23 cellular contexts compared by ENCODE assay signal in genomic region chr14:71029236-71029781, GRCh38.
"Had no signal": no experiment of that assay in that cellular context is flagged by ENCODE, and none has a peak within 500 bp of the region (broad histone marks: within the 10 kb centered on the region; RNA-seq: fewer than 3 reads in every experiment).

No MANE protein-coding gene starts in this region.

- FAIRE-seq: endothelial cell of umbilical vein, TTC549 had no signal

- H3K27ac Mint-ChIP-seq: activated CD4-positive, alpha-beta memory T cell treated with anti-CD3 and anti-CD28 coated beads, Interleukin-2, amount 10 ng/mL, durations not matched to agents 7 days and 5 days; activated CD4-positive, alpha-beta T cell treated with anti-CD3 and anti-CD28 coated beads for 36 hours; memory B cell; neural progenitor cell; T-helper 2 cell treated with Interferon-gamma antibody and Interleukin-4, amounts not matched to agents 5 μg/mL and 100 μg/mL, for 36 hours had no signal

- H3K9me3 ChIP-seq: esophagus muscularis mucosa, heart right ventricle, prostate gland, right lobe of liver, tibial artery had no signal

- H3K36me3 ChIP-seq: prostate gland had no signal

- H3K4me1 Mint-ChIP-seq: activated CD4-positive, alpha-beta memory T cell treated with anti-CD3 and anti-CD28 coated beads, Interleukin-2, amount 10 ng/mL, durations not matched to agents 7 days and 5 days; activated CD4-positive, alpha-beta T cell treated with anti-CD3 and anti-CD28 coated beads for 36 hours; memory B cell; neural progenitor cell had no signal

- H3K9me3 Mint-ChIP-seq: activated CD4-positive, alpha-beta memory T cell treated with anti-CD3 and anti-CD28 coated beads, Interleukin-2, amount 10 ng/mL, durations not matched to agents 7 days and 5 days; memory B cell; neural progenitor cell; T-helper 2 cell treated with Interferon-gamma antibody and Interleukin-4, amounts not matched to agents 5 μg/mL and 100 μg/mL, for 36 hours had no signal

- ATAC-seq: activated CD4-positive, alpha-beta T cell treated with anti-CD3 and anti-CD28 coated beads for 36 hours; heart right ventricle; left ventricle myocardium superior; right lobe of liver had no signal

- H3K27me3 ChIP-seq: cardiac muscle cell, esophagus muscularis mucosa, heart right ventricle, neural progenitor cell, right lobe of liver, tibial artery had no signal

- H3K27me3 Mint-ChIP-seq: activated CD4-positive, alpha-beta memory T cell treated with anti-CD3 and anti-CD28 coated beads, Interleukin-2, amount 10 ng/mL, durations not matched to agents 7 days and 5 days; activated CD4-positive, alpha-beta T cell treated with anti-CD3 and anti-CD28 coated beads for 36 hours; activated naive CD8-positive, alpha-beta T cell; memory B cell had no signal

- H3K27ac ChIP-seq: cardiac muscle cell, esophagus muscularis mucosa, heart right ventricle, neural progenitor cell, prostate gland, right lobe of liver, tibial artery had no signal

- H3K4me1 ChIP-seq: esophagus muscularis mucosa, heart right ventricle, neural progenitor cell, prostate gland, right lobe of liver, tibial artery had no signal

- H3K4me3 Mint-ChIP-seq: activated CD4-positive, alpha-beta memory T cell treated with anti-CD3 and anti-CD28 coated beads, Interleukin-2, amount 10 ng/mL, durations not matched to agents 7 days and 5 days; activated CD4-positive, alpha-beta T cell treated with anti-CD3 and anti-CD28 coated beads for 36 hours; activated naive CD8-positive, alpha-beta T cell; memory B cell; neural progenitor cell; T-helper 2 cell treated with Interferon-gamma antibody and Interleukin-4, amounts not matched to agents 5 μg/mL and 100 μg/mL, for 36 hours had no signal

- H3K4me3 ChIP-seq: cardiac muscle cell, esophagus muscularis mucosa, heart right ventricle, neural progenitor cell, prostate gland, right lobe of liver, smooth muscle cell, tibial artery had no signal

- DNase-seq: activated CD4-positive, alpha-beta memory T cell treated with anti-CD3 and anti-CD28 coated beads, Interleukin-2, amount 10 ng/mL, durations not matched to agents 7 days and 5 days; activated CD4-positive, alpha-beta T cell treated with anti-CD3 and anti-CD28 coated beads for 36 hours; activated gamma-delta T cell; activated T-cell treated with anti-CD3 and anti-CD28 coated beads, Interleukin-2, amount 50 U/mL, for 48 hours; dermis blood vessel endothelial cell; effector memory CD4-positive, alpha-beta T cell; heart right ventricle; kidney glomerular epithelial cell; left ventricle myocardium superior; right lobe of liver; stimulated activated naive CD4-positive, alpha-beta T cell; substantia nigra; tibial artery had no signal
